13 cellular contexts compared by ENCODE assay signal in genomic region chr22:30541979-30542810, GRCh38. TPM values are rescaled to one million over a fixed set of nuclear protein-coding genes. Genes with fewer than 3 reads are reported as not detected.
A peak's percentile ranks its signal among the peaks of the same experiment; 100 is the strongest.
DNase-seq lines count a peak whose midpoint lies in the region; ATAC-seq, FAIRE-seq and TF ChIP-seq lines count a peak whose summit lies in the region.
"Had no signal": no experiment of that assay in that cellular context is flagged by ENCODE, and none has a peak within 500 bp of the region (broad histone marks: within the 10 kb centered on the region; RNA-seq: fewer than 3 reads in every experiment).

No MANE protein-coding gene starts in this region.

- no TSS peak for BruUV-seq in K562 (replicated peaks; lab: Mats Ljungman, UMichigan)

- no peaks in the 10 kb centered on the region for H3K79me2 ChIP-seq in K562 (ENCODE audit: control insufficient read depth, insufficient read depth, low read length)

- H3K9me1 ChIP-seq in K562 (ENCODE audit: control insufficient read depth, insufficient read depth, low read length) = no peaks in the 10 kb centered on the region

- peak overlapping the region; percentile 87 for H2AFZ ChIP-seq in K562 (ENCODE audit: low read depth, low read length)

- H3K9me3 ChIP-seq in K562 (replicated peaks; ENCODE audit: control insufficient read depth, insufficient read depth, low read depth, low read length) (no peaks in the 10 kb centered on the region), iPS-18c (ENCODE audit: control insufficient read depth, insufficient read depth, low read length) (no peaks in the 10 kb centered on the region)
- H3K9me3 ChIP-seq: neutrophil had no signal

- intact Hi-C loops in K562 (cut with micrococcal nuclease) = no loop called here
- intact Hi-C loops in activated CD4-positive, alpha-beta T cell treated with anti-CD3 and anti-CD28 coated beads, Interleukin-2, amount 10 ng/mL, durations not matched to agents 24 days and 14 days (cut with micrococcal nuclease) = no loop called here

- no peaks in the 10 kb centered on the region for H3K27me3 ChIP-seq in K562 (ENCODE audit: control insufficient read depth in 2 of 2, insufficient read depth in 2 of 2, low read length in 2 of 2)
- H3K27me3 ChIP-seq in rectal smooth muscle tissue (ENCODE audit: control insufficient read depth, insufficient read depth, low read length) = peaks cover 3% of the 10 kb centered on the region

- POLR2A ChIA-PET in K562 (lab: Yijun Ruan, JAX) = interaction anchor here (0.6 to 0.8 kb wide), 2 partner anchors 10 to 609 kb away, joined by 3 to 5 read pairs; no protein-coding TSS in a partner anchor

- H3K27me3 Mint-ChIP-seq in activated CD4-positive, alpha-beta T cell treated with anti-CD3 and anti-CD28 coated beads, Interleukin-2, amount 10 ng/mL, durations not matched to agents 24 days and 14 days = peaks cover 29% of the 10 kb centered on the region

- no peak for TF ChIP-seq RAD21 in K562 (CRISPR knock-in tag; conservative IDR thresholded peaks at IDR 0.05 in 1 of 2, IDR thresholded peaks at IDR 0.05 in 1 of 2)

- no peak overlapping the region for H3K27ac Mint-ChIP-seq in activated CD4-positive, alpha-beta T cell treated with anti-CD3 and anti-CD28 coated beads, Interleukin-2, amount 10 ng/mL, durations not matched to agents 24 days and 14 days
- H3K27ac Mint-ChIP-seq: activated CD4-positive, alpha-beta T cell treated with anti-CD3 and anti-CD28 coated beads, Interleukin-2, amount 10 ng/mL, durations not matched to agents 7 days and 5 days; stimulated activated naive B cell treated with anti-CD40 and anti-IgM and Interleukin-4, amounts not matched to agents 10 μg/mL and 1 μg/mL and 100 μg/mL, for 72 hours had no signal

- TF ChIP-seq CTCF in K562 (IDR thresholded peaks at IDR 0.05 in 2 of 3, conservative IDR thresholded peaks at IDR 0.05 in 1 of 3; ENCODE audit: insufficient read depth in 2 of 3, low read depth in 1 of 3, low read length in 3 of 3) = no peak

- H3K4me3 ChIP-seq in K562 (peak overlapping the region; percentile 45), iPS-18c (ENCODE audit: insufficient read depth, low read depth, low read length) (peak overlapping the region; percentile 53), rectal smooth muscle tissue (ENCODE audit: low read length) (peak overlapping the region; percentile 27)

- H3K4me1 ChIP-seq in K562 (replicated peaks in 1 of 2; ENCODE audit: control insufficient read depth in 2 of 2, insufficient read depth in 2 of 2, low read length in 2 of 2) (peaks cover 6 to 19% of the 10 kb centered on the region in 2 experiments; a peak in 4 of 5 replicates), rectal smooth muscle tissue (ENCODE audit: control insufficient read depth, insufficient read depth, low read length) (no peaks in the 10 kb centered on the region)

- H3K27ac ChIP-seq in K562 (ENCODE audit: extremely low read depth, low read depth, low read length) (peak overlapping the region; percentile 51; the same call in 1 of the 3 replicates), rectal smooth muscle tissue (ENCODE audit: low read depth, low read length) (no peak overlapping the region)
- H3K27ac ChIP-seq: neutrophil had no signal

- FAIRE-seq in K562 (lab: Jason Lieb, UNC) = peak; percentile 19

- H3K4me1 Mint-ChIP-seq in activated CD4-positive, alpha-beta T cell treated with anti-CD3 and anti-CD28 coated beads, Interleukin-2, amount 10 ng/mL, durations not matched to agents 24 days and 14 days = no peaks in the 10 kb centered on the region
- H3K4me1 Mint-ChIP-seq: stimulated activated naive B cell treated with anti-CD40 and anti-IgM and Interleukin-4, amounts not matched to agents 10 μg/mL and 1 μg/mL and 100 μg/mL, for 72 hours had no signal

- peak overlapping the region; percentile 67 to 90 for H3K9ac ChIP-seq in K562 (ENCODE audit: insufficient read depth in 1 of 2, low read depth in 2 of 2, low read length in 2 of 2)
- H3K9ac ChIP-seq in rectal smooth muscle tissue (ENCODE audit: low read length) = no peak overlapping the region

- H3K9me3 Mint-ChIP-seq in activated CD4-positive, alpha-beta T cell treated with anti-CD3 and anti-CD28 coated beads, Interleukin-2, amount 10 ng/mL, durations not matched to agents 24 days and 14 days = no peaks in the 10 kb centered on the region
- H3K9me3 Mint-ChIP-seq: activated CD4-positive, alpha-beta T cell treated with anti-CD3 and anti-CD28 coated beads, Interleukin-2, amount 10 ng/mL, durations not matched to agents 7 days and 5 days; stimulated activated naive B cell treated with anti-CD40 and anti-IgM and Interleukin-4, amounts not matched to agents 10 μg/mL and 1 μg/mL and 100 μg/mL, for 72 hours had no signal

- H4K20me1 ChIP-seq in K562 (replicated peaks; ENCODE audit: control insufficient read depth, insufficient read depth, low read length) = no peaks in the 10 kb centered on the region

- DNase-seq in ELR (ENCODE audit: low read depth) (peak; percentile 27), K562 (ENCODE audit: extremely low read depth in 1 of 4, low spot score in 3 of 4) (peak; percentile 32 to 66 (median 36)), NCI-H524 treated with DMSO at 0.1 percent for 48 hours (lab: John Stamatoyannopoulos, UW) (no peak)
- DNase-seq in activated CD4-positive, alpha-beta T cell treated with anti-CD3 and anti-CD28 coated beads, Interleukin-2, amount 10 ng/mL, durations not matched to agents 24 days and 14 days = no peak
- DNase-seq: activated CD4-positive, alpha-beta T cell treated with anti-CD3 and anti-CD28 coated beads, Interleukin-2, amount 10 ng/mL, durations not matched to agents 7 days and 5 days; DND-41; NCI-H774; stimulated activated naive B cell treated with anti-CD40 and anti-IgM and Interleukin-4, amounts not matched to agents 10 μg/mL and 1 μg/mL and 100 μg/mL, for 72 hours had no signal

- CTCF ChIA-PET in K562 (lab: Yijun Ruan, JAX; ENCODE audit: low intra/inter-chr PET ratio) = no interaction called here

- ATAC-seq in K562 (peak; percentile 84), GM19328 (IDR thresholded peaks at IDR 0.05; ENCODE audit: unreplicated experiment) (no peak), GM18520 (IDR thresholded peaks at IDR 0.05; ENCODE audit: unreplicated experiment) (no peak)

- in situ Hi-C loops in K562 (cut with MboI) = no loop called here

- no peak; the same call in 1 of the 2 replicates for TF ChIP-seq POLR2A in K562 (conservative IDR thresholded peaks at IDR 0.05)

- H3K36me3 Mint-ChIP-seq in activated CD4-positive, alpha-beta T cell treated with anti-CD3 and anti-CD28 coated beads, Interleukin-2, amount 10 ng/mL, durations not matched to agents 24 days and 14 days (ENCODE audit: low read depth) = no peaks in the 10 kb centered on the region
- H3K36me3 Mint-ChIP-seq: stimulated activated naive B cell treated with anti-CD40 and anti-IgM and Interleukin-4, amounts not matched to agents 10 μg/mL and 1 μg/mL and 100 μg/mL, for 72 hours had no signal

- 10% methylated on average over 17 of the region's 64 CpGs for WGBS in K562 (ENCODE audit: insufficient coverage, low coverage, missing lambda C conversion rate)

- no peak overlapping the region for H3K4me3 Mint-ChIP-seq in activated CD4-positive, alpha-beta T cell treated with anti-CD3 and anti-CD28 coated beads, Interleukin-2, amount 10 ng/mL, durations not matched to agents 24 days and 14 days
- H3K4me3 Mint-ChIP-seq: activated CD4-positive, alpha-beta T cell treated with anti-CD3 and anti-CD28 coated beads, Interleukin-2, amount 10 ng/mL, durations not matched to agents 7 days and 5 days had no signal

- H3K4me2 ChIP-seq in K562 (ENCODE audit: insufficient read depth, low read length) = peak overlapping the region; percentile 71

- 0 out of 2 replicates have a peak, but pooled peaks have one; percentile 12 for TF ChIP-seq EP300 in K562 (IDR thresholded peaks at IDR 0.05; ENCODE audit: low read length)

- H3K36me3 ChIP-seq in K562 (ENCODE audit: control insufficient read depth, insufficient read depth, low read length) = no peaks in the 10 kb centered on the region
- no peaks in the 10 kb centered on the region for H3K36me3 ChIP-seq in rectal smooth muscle tissue (ENCODE audit: control insufficient read depth, insufficient read depth, low read length)
- H3K36me3 ChIP-seq: neutrophil had no signal

RNA-seq across cellular contexts. Expression of gene SEC14L6, which starts 4.3 kb away (rescaled TPM):
- 5.1 and 11.8 TPM in 2 replicates for total RNA-seq in K562 (2011; cell fraction: chromatin; rRNA removed; ENCODE audit: low replicate concordance)
- 5.3 and 5.5 TPM in 2 replicates for total RNA-seq in K562 (2011; cell fraction: nucleolus; rRNA removed)
- total RNA-seq in K562 (2011; cell fraction: nucleoplasm; rRNA removed) = 4.3 and 6.0 TPM in 2 replicates
- 1.5 and 1.8 TPM in 2 replicates for total RNA-seq in K562 (2014; rRNA removed)
- total RNA-seq in K562 (2014; rRNA removed; fragmentation: Illumina TruSeq; extraction: Trizol) = 1.9 and 2.0 TPM in 2 replicates
- 1.6 and 2.2 TPM in 2 replicates for total RNA-seq in K562 (2015; rRNA removed; fragmentation: Illumina TruSeq; extraction: Trizol)
- 1.6 and 2.6 TPM in 2 replicates for total RNA-seq in K562 (2021)
- 5.0 and 6.1 TPM in 2 replicates for polyA plus RNA-seq in K562 (2011; rRNA removed)
- polyA plus RNA-seq in K562 (2011; cell fraction: cytosol; rRNA removed) = 5.1 and 8.0 TPM in 2 replicates
- 6.2 and 8.4 TPM in 2 replicates for polyA plus RNA-seq in K562 (2011; cell fraction: nucleus; rRNA removed)
- polyA plus RNA-seq in K562 (2012) = 2.1 and 2.8 TPM in 2 replicates
- 4.0 and 4.1 TPM in 2 replicates for polyA plus RNA-seq in K562 (2014; fragmentation: Illumina TruSeq; extraction: Trizol)
- polyA plus RNA-seq in K562 (2014; fragmentation: Nextera tagmentation; extraction: Ambion mirVana) = under 1 TPM; 0.29 to 0.39 TPM
- polyA plus RNA-seq in K562 (2014; rRNA removed) = 1.7 and 2.3 TPM in 2 replicates
- 0.99 and 5.1 TPM in 2 replicates for polyA minus RNA-seq in K562 (2011; rRNA and poly(A)+ RNA removed)
- polyA minus RNA-seq in K562 (2011; cell fraction: cytosol; rRNA and poly(A)+ RNA removed) = 1.4 and 3.9 TPM in 2 replicates
- polyA minus RNA-seq in K562 (2011; cell fraction: nucleus; rRNA and poly(A)+ RNA removed) = 1.4 and 2.3 TPM in 2 replicates
- not detected in 2 replicates for total RNA-seq in activated CD4-positive, alpha-beta T cell treated with anti-CD3 and anti-CD28 coated beads, Interleukin-2, amount 10 ng/mL, durations not matched to agents 24 days and 14 days
- total RNA-seq: activated CD4-positive, alpha-beta T cell treated with anti-CD3 and anti-CD28 coated beads, Interleukin-2, amount 10 ng/mL, durations not matched to agents 7 days and 5 days had no signal

RNA-seq across cellular contexts. Expression of gene GAL3ST1, which starts 32.3 kb away (rescaled TPM):
- 1.4 TPM in 1 of 2 replicates, not detected in the other for total RNA-seq in K562 (2011; cell fraction: chromatin; rRNA removed; ENCODE audit: low replicate concordance)
- 3.0 and 3.9 TPM in 2 replicates for total RNA-seq in K562 (2011; cell fraction: nucleolus; rRNA removed)
- total RNA-seq in K562 (2011; cell fraction: nucleoplasm; rRNA removed) = 1.5 and 1.6 TPM in 2 replicates
- total RNA-seq in K562 (2014; rRNA removed) (0.45 and 1.3 TPM in 2 replicates), K562 (2014; rRNA removed; fragmentation: Illumina TruSeq; extraction: Trizol) (0.15 TPM in 1 of 2 replicates, not detected in the other), K562 (2015; rRNA removed; fragmentation: Illumina TruSeq; extraction: Trizol) (0.38 and 0.43 TPM in 2 replicates), K562 (2021) (1.5 and 1.6 TPM in 2 replicates)
- polyA plus RNA-seq in K562 (2011; rRNA removed) (0.10 and 0.79 TPM in 2 replicates), K562 (2014; fragmentation: Illumina TruSeq; extraction: Trizol) (0.22 and 0.72 TPM in 2 replicates), K562 (2014; fragmentation: Nextera tagmentation; extraction: Ambion mirVana) (under 1 TPM in 1 of 2 experiments, not detected in 1; 0.03 TPM), K562 (2014; rRNA removed) (0.80 and 1.9 TPM in 2 replicates)
- 1.1 and 1.7 TPM in 2 replicates for polyA plus RNA-seq in K562 (2011; cell fraction: cytosol; rRNA removed)
- polyA plus RNA-seq in K562 (2011; cell fraction: nucleus; rRNA removed) = 0.40 and 0.63 TPM in 2 replicates
- polyA plus RNA-seq in K562 (2012) = 0.83 and 2.2 TPM in 2 replicates
- polyA minus RNA-seq in K562 (2011; rRNA and poly(A)+ RNA removed) = 0.25 TPM in 1 of 2 replicates, not detected in the other
- polyA minus RNA-seq in K562 (2011; cell fraction: cytosol; rRNA and poly(A)+ RNA removed) = 1.1 TPM in 1 of 2 replicates, not detected in the other
- polyA minus RNA-seq in K562 (2011; cell fraction: nucleus; rRNA and poly(A)+ RNA removed) = 0.13 and 0.33 TPM in 2 replicates
- total RNA-seq in activated CD4-positive, alpha-beta T cell treated with anti-CD3 and anti-CD28 coated beads, Interleukin-2, amount 10 ng/mL, durations not matched to agents 24 days and 14 days = not detected in 2 replicates
- total RNA-seq: activated CD4-positive, alpha-beta T cell treated with anti-CD3 and anti-CD28 coated beads, Interleukin-2, amount 10 ng/mL, durations not matched to agents 7 days and 5 days had no signal

RNA-seq across cellular contexts. Expression of gene SEC14L4, which starts 36.7 kb away (rescaled TPM):
- total RNA-seq in K562 (2011; cell fraction: chromatin; rRNA removed; ENCODE audit: low replicate concordance) = 0.19 TPM in 1 of 2 replicates, not detected in the other
- total RNA-seq in K562 (2011; cell fraction: nucleolus; rRNA removed) = not detected in 2 replicates
- not detected in 2 replicates for total RNA-seq in K562 (2011; cell fraction: nucleoplasm; rRNA removed)
- total RNA-seq in K562 (2014; rRNA removed) (not detected in 2 replicates), K562 (2014; rRNA removed; fragmentation: Illumina TruSeq; extraction: Trizol) (not detected in 2 replicates), K562 (2015; rRNA removed; fragmentation: Illumina TruSeq; extraction: Trizol) (not detected in 2 replicates), K562 (2021) (not detected in 2 replicates)
- polyA plus RNA-seq in K562 (2011; rRNA removed) (0.03 TPM in 1 of 2 replicates, not detected in the other), K562 (2014; fragmentation: Illumina TruSeq; extraction: Trizol) (not detected in 2 replicates), K562 (2014; fragmentation: Nextera tagmentation; extraction: Ambion mirVana) (not detected), K562 (2014; rRNA removed) (0.11 TPM in 1 of 2 replicates, not detected in the other)
- 0.03 TPM in 1 of 2 replicates, not detected in the other for polyA plus RNA-seq in K562 (2011; cell fraction: cytosol; rRNA removed)
- 0.07 TPM in 1 of 2 replicates, not detected in the other for polyA plus RNA-seq in K562 (2011; cell fraction: nucleus; rRNA removed)
- 0.04 TPM in 1 of 2 replicates, not detected in the other for polyA plus RNA-seq in K562 (2012)
- not detected in 2 replicates for polyA minus RNA-seq in K562 (2011; rRNA and poly(A)+ RNA removed)
- not detected in 2 replicates for polyA minus RNA-seq in K562 (2011; cell fraction: cytosol; rRNA and poly(A)+ RNA removed)
- not detected in 2 replicates for polyA minus RNA-seq in K562 (2011; cell fraction: nucleus; rRNA and poly(A)+ RNA removed)
- not detected in 2 replicates for total RNA-seq in activated CD4-positive, alpha-beta T cell treated with anti-CD3 and anti-CD28 coated beads, Interleukin-2, amount 10 ng/mL, durations not matched to agents 24 days and 14 days
- total RNA-seq: activated CD4-positive, alpha-beta T cell treated with anti-CD3 and anti-CD28 coated beads, Interleukin-2, amount 10 ng/mL, durations not matched to agents 7 days and 5 days had no signal

RNA-seq across cellular contexts. Expression of gene PES1, which starts 49.5 kb away (rescaled TPM):
- 71.4 and 154 TPM in 2 replicates for total RNA-seq in K562 (2011; cell fraction: chromatin; rRNA removed; ENCODE audit: low replicate concordance)
- 93.2 and 100 TPM in 2 replicates for total RNA-seq in K562 (2011; cell fraction: nucleolus; rRNA removed)
- total RNA-seq in K562 (2011; cell fraction: nucleoplasm; rRNA removed) = 58.0 and 70.3 TPM in 2 replicates
- total RNA-seq in K562 (2014; rRNA removed) (154 and 158 TPM in 2 replicates), K562 (2014; rRNA removed; fragmentation: Illumina TruSeq; extraction: Trizol) (83.0 and 89.9 TPM in 2 replicates), K562 (2015; rRNA removed; fragmentation: Illumina TruSeq; extraction: Trizol) (117 and 126 TPM in 2 replicates), K562 (2021) (136 and 151 TPM in 2 replicates)
- polyA plus RNA-seq in K562 (2011; rRNA removed) (85.2 and 95.3 TPM in 2 replicates), K562 (2014; fragmentation: Illumina TruSeq; extraction: Trizol) (117 and 127 TPM in 2 replicates), K562 (2014; fragmentation: Nextera tagmentation; extraction: Ambion mirVana) (1 to 10 TPM; 6.5 to 8.2 TPM), K562 (2014; rRNA removed) (83.8 and 94.3 TPM in 2 replicates)
- 105 and 226 TPM in 2 replicates for polyA plus RNA-seq in K562 (2011; cell fraction: cytosol; rRNA removed)
- polyA plus RNA-seq in K562 (2011; cell fraction: nucleus; rRNA removed) = 99.8 and 134 TPM in 2 replicates
- polyA plus RNA-seq in K562 (2012) = 61.0 and 83.5 TPM in 2 replicates
- 104 and 142 TPM in 2 replicates for polyA minus RNA-seq in K562 (2011; rRNA and poly(A)+ RNA removed)
- polyA minus RNA-seq in K562 (2011; cell fraction: cytosol; rRNA and poly(A)+ RNA removed) = 65.7 and 82.8 TPM in 2 replicates
- 48.7 and 75.2 TPM in 2 replicates for polyA minus RNA-seq in K562 (2011; cell fraction: nucleus; rRNA and poly(A)+ RNA removed)
- total RNA-seq in activated CD4-positive, alpha-beta T cell treated with anti-CD3 and anti-CD28 coated beads, Interleukin-2, amount 10 ng/mL, durations not matched to agents 24 days and 14 days = 170 and 173 TPM in 2 replicates

Comparison
In these comparisons a context has a peak if more than half of its experiments do, and no peak if none do; other contexts are left out.
1. DNase-seq: peak in ELR (single experiment) and K562 (4 of 4); none in NCI-H524 treated with DMSO at 0.1 percent for 48 hours (single experiment) and activated CD4-positive, alpha-beta T cell treated with anti-CD3 and anti-CD28 coated beads, Interleukin-2, amount 10 ng/mL, durations not matched to agents 24 days and 14 days (single experiment).
2. Peak in every context shown above with its lines, with median percentiles within 50 percentile points of each other: H3K4me3 ChIP-seq.